In the genomic region with DNA sequence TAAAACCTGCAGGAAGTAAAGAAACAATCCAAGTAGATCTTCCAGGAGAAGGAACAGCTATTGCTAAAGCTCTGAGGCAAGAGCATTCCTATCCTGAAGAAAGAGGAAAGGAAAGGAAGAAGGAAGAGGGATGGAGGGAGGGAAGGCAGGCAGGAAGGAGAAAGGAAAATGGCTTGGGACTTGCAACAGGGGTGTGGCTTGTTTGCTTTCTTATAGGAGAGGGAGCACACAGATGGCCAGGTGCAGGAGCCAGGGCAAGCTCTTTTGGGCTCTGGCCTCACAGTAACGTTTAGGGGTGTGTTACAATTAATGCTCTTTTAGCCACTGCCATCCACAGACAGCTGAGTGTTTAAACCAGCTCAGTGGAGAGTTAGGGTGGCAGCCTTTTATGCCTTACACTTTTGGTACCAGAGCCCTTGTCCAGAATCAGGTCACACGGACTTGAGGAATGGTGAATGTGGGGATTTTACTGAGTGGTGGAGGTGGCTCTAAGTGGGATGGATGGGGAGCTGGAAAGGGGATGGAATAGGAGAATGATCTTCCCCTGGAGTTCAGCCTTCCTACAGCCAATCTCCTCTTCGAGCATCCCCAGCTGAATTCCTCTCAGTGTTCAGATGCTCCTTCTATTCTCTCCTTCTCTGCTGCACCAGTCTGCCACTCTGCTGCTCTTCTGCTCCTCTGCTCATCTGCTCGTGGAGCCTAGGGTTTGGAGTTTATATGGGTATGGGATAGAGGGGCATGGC, we compare ENCODE assay signal across 18 cellular contexts.
"Had no signal": no experiment of that assay in that cellular context is flagged by ENCODE, and none has a peak within 500 bp of the region (broad histone marks: within the 10 kb centered on the region; RNA-seq: fewer than 3 reads in every experiment).

No MANE protein-coding gene starts in this region.

- DNase-seq: body of pancreas; dermis blood vessel endothelial cell; effector memory CD4-positive, alpha-beta T cell; naive thymus-derived CD8-positive, alpha-beta T cell; right lobe of liver; SK-N-SH; small intestine; stimulated activated CD4-positive, alpha-beta T cell treated with anti-CD3 and anti-CD28 coated beads, Interleukin-15, amount 100 ng/mL, for 24 hours; stimulated activated CD4-positive, alpha-beta T cell treated with anti-CD3 and anti-CD28 coated beads, Interleukin-2, amount 100 ng/mL, for 48 hours; stomach; trophoblast cell; WERI-Rb-1 had no signal

- H3K79me2 ChIP-seq: parathyroid adenoma had no signal

- H3K27me3 Mint-ChIP-seq: activated naive CD8-positive, alpha-beta T cell; memory B cell; naive thymus-derived CD8-positive, alpha-beta T cell had no signal

- H3K27ac Mint-ChIP-seq: activated naive CD8-positive, alpha-beta T cell; activated T-helper 2 cell treated with anti-CD3 and anti-CD28 coated beads, Interferon-gamma antibody, Interleukin-2, Interleukin-4, amounts not matched to agents 10 μg/mL and 5 μg/mL and 100 μg/mL, durations not matched to agents 14 hours and 24 hours and 36 hours; memory B cell had no signal

- H3K4me2 ChIP-seq: SK-N-SH had no signal

- H2AFZ ChIP-seq: parathyroid adenoma had no signal

- H3K4me3 Mint-ChIP-seq: activated naive CD8-positive, alpha-beta T cell; memory B cell; naive thymus-derived CD8-positive, alpha-beta T cell had no signal

- H3K9me2 ChIP-seq: SK-N-SH had no signal

- H3K4me1 ChIP-seq: parathyroid adenoma, vagina had no signal

- H3K4me3 ChIP-seq: body of pancreas, right lobe of liver, stomach, vagina had no signal

- ATAC-seq: body of pancreas; naive thymus-derived CD8-positive, alpha-beta T cell; right lobe of liver had no signal

- H3K27me3 ChIP-seq: body of pancreas, neutrophil, right lobe of liver, stomach, vagina had no signal

- H3K9me3 ChIP-seq: neutrophil, right lobe of liver, SK-N-SH, vagina had no signal

- H3K36me3 ChIP-seq: neutrophil, right lobe of liver, stomach, vagina, WERI-Rb-1 had no signal

- H3K27ac ChIP-seq: body of pancreas, neutrophil, parathyroid adenoma, right lobe of liver, stomach, vagina, WERI-Rb-1 had no signal
